Comparison of ENCODE assay signal across 14 cellular contexts in genomic region chr5:157458835-157459234, GRCh38. TPM values are rescaled to one million over a fixed set of nuclear protein-coding genes. Genes with fewer than 3 reads are reported as not detected.
"Had no signal": no experiment of that assay in that cellular context is flagged by ENCODE, and none has a peak within 500 bp of the region (broad histone marks: within the 10 kb centered on the region; RNA-seq: fewer than 3 reads in every experiment).

No MANE protein-coding gene starts in this region.

- H3K9ac ChIP-seq: neural progenitor cell had no signal

- H3K27ac Mint-ChIP-seq: activated T-cell treated with anti-CD3 and anti-CD28 coated beads, Interleukin-2, amount 50 U/mL, for 24 hours; brain; neural progenitor cell; stimulated activated naive CD8-positive, alpha-beta T cell treated with anti-CD3 and anti-CD28 coated beads, Interleukin-15, Interleukin-2, amounts not matched to agents 100 ng/mL and 50 ng/mL, for 24 hours had no signal

- H3K9me3 Mint-ChIP-seq: activated T-cell treated with anti-CD3 and anti-CD28 coated beads, Interleukin-2, amount 50 U/mL, for 24 hours; brain; neural progenitor cell; stimulated activated naive CD8-positive, alpha-beta T cell treated with anti-CD3 and anti-CD28 coated beads, Interleukin-15, Interleukin-2, amounts not matched to agents 100 ng/mL and 50 ng/mL, for 24 hours had no signal

- H3K27ac ChIP-seq: neural progenitor cell, ovary had no signal

- H3K4me3 ChIP-seq: ovary had no signal

- H3K27me3 ChIP-seq: esophagus muscularis mucosa, ovary, vagina had no signal

- H3K36me3 ChIP-seq: esophagus muscularis mucosa, neural progenitor cell, ovary, vagina had no signal

- H3K9me3 ChIP-seq: esophagus muscularis mucosa, ovary, vagina had no signal

- H2AFZ ChIP-seq: neural progenitor cell had no signal

- DNase-seq: activated CD4-positive, alpha-beta T cell treated with anti-CD3 and anti-CD28 coated beads, Interleukin-2, amount 50 U/mL, for 1 hour; activated naive CD4-positive, alpha-beta T cell treated with Interleukin-2 at 50 U/mL for 16 hours; activated T-cell treated with anti-CD3 and anti-CD28 coated beads, Interleukin-2, amount 50 U/mL, for 24 hours; mammary epithelial cell; ovary; stimulated activated CD4-positive, alpha-beta T cell treated with anti-CD3 and anti-CD28 coated beads, Interleukin-4, amount 100 ng/mL, for 1 hour; stimulated activated CD8-positive, alpha-beta memory T cell treated with anti-CD3 and anti-CD28 coated beads, Interleukin-4, amount 100 ng/mL, for 48 hours; T-helper 2 cell had no signal

- H3K36me3 Mint-ChIP-seq: brain had no signal

RNA-seq across cellular contexts. Expression of gene NIPAL4, which starts 1.2 kb away (rescaled TPM):
- total RNA-seq: dermis microvascular lymphatic vessel endothelial cell had no signal
- polyA plus RNA-seq: ovary had no signal
